ENCODE assay signal across 12 cellular contexts in genomic region chr16:57481421-57481820, GRCh38.
"Had no signal": no experiment of that assay in that cellular context is flagged by ENCODE, and none has a peak within 500 bp of the region (broad histone marks: within the 10 kb centered on the region; RNA-seq: fewer than 3 reads in every experiment).

No MANE protein-coding gene starts in this region.

- H3K9me3 ChIP-seq: breast epithelium, upper lobe of right lung had no signal

- DNase-seq: activated CD4-positive, CD25-positive, alpha-beta regulatory T cell; amniotic stem cell; retina; upper lobe of right lung had no signal

- H3K4me3 ChIP-seq: breast epithelium, dorsolateral prefrontal cortex, lung, skin epidermis, upper lobe of right lung had no signal

- H3K36me3 Mint-ChIP-seq: activated naive CD4-positive, alpha-beta T cell treated with anti-CD3 and anti-CD28 coated beads, Interleukin-2, amount 50 U/mL, for 72 hours had no signal

- H3K9ac ChIP-seq: parathyroid adenoma had no signal

- FAIRE-seq: endometrium had no signal

- ATAC-seq: activated naive CD4-positive, alpha-beta T cell treated with anti-CD3 and anti-CD28 coated beads, Interleukin-2, amount 50 U/mL, for 72 hours; esophagus mucosa; upper lobe of right lung had no signal

- H2AFZ ChIP-seq: parathyroid adenoma had no signal

- H3K9me3 Mint-ChIP-seq: activated naive CD4-positive, alpha-beta T cell treated with anti-CD3 and anti-CD28 coated beads, Interleukin-2, amount 50 U/mL, for 72 hours had no signal

- H3K27me3 ChIP-seq: breast epithelium, dorsolateral prefrontal cortex, upper lobe of right lung had no signal

- H3K27ac ChIP-seq: parathyroid adenoma had no signal

- H3K36me3 ChIP-seq: breast epithelium, upper lobe of right lung had no signal
